ENCODE assay signal across 17 cellular contexts in genomic region chr14:105394714-105395537, GRCh38. TPM values are rescaled to one million over a fixed set of nuclear protein-coding genes. Genes with fewer than 3 reads are reported as not detected.
A peak's percentile ranks its signal among the peaks of the same experiment; 100 is the strongest.
DNase-seq lines count a peak whose midpoint lies in the region; ATAC-seq, FAIRE-seq and TF ChIP-seq lines count a peak whose summit lies in the region.
"Had no signal": no experiment of that assay in that cellular context is flagged by ENCODE, and none has a peak within 500 bp of the region (broad histone marks: within the 10 kb centered on the region; RNA-seq: fewer than 3 reads in every experiment).

No MANE protein-coding gene starts in this region.

- peak overlapping the region in 9 of 11 experiments; percentile 3 to 62 (median 24); a peak in 13 of 22 replicates for H3K9ac ChIP-seq in BLaER1 treated with 17β-estradiol and CSF1 and Interleukin-3, amounts not matched to agents 10 nM and 100 nM
- H3K9ac ChIP-seq in Loucy (ENCODE audit: low read depth, low read length, poor library complexity, severe bottlenecking) = peak overlapping the region; percentile 44
- H3K9ac ChIP-seq in kidney (ENCODE audit: low read length in 2 of 2) = no peak overlapping the region

- peaks cover 0 to 11% (median 0%) of the 10 kb centered on the region in 11 experiments; a peak in 4 of 22 replicates for H3K27me3 ChIP-seq in BLaER1 treated with 17β-estradiol and CSF1 and Interleukin-3, amounts not matched to agents 10 nM and 100 nM
- H3K27me3 ChIP-seq in Loucy (ENCODE audit: insufficient read depth, low read length, poor library complexity, severe bottlenecking) = no peaks in the 10 kb centered on the region

- intact Hi-C loops in kidney (cut with DNase I) = no loop called here

- peaks cover 0 to 2% (median 0%) of the 10 kb centered on the region in 9 donors for H3K9me3 Mint-ChIP-seq in naive thymus-derived CD8-positive, alpha-beta T cell
- H3K9me3 Mint-ChIP-seq: IgD-negative memory B cell had no signal

- H3K27ac Mint-ChIP-seq in naive thymus-derived CD8-positive, alpha-beta T cell = peak overlapping the region in 2 of 10 donors; percentile 10 to 73
- H3K27ac Mint-ChIP-seq: IgD-negative memory B cell had no signal

- no peak for TF ChIP-seq CTCF in Loucy (conservative IDR thresholded peaks at IDR 0.05; ENCODE audit: low read length)
- no peak for TF ChIP-seq CTCF in kidney (IDR thresholded peaks at IDR 0.05; ENCODE audit: borderline replicate concordance, extremely low read depth, insufficient read depth)

- peaks cover 3 to 28% (median 14%) of the 10 kb centered on the region in 4 donors for H3K4me1 Mint-ChIP-seq in naive thymus-derived CD8-positive, alpha-beta T cell

- H3K4me1 ChIP-seq in BLaER1 treated with 17β-estradiol and CSF1 and Interleukin-3, amounts not matched to agents 10 nM and 100 nM = peaks cover 72 to 92% (median 87%) of the 10 kb centered on the region in 10 experiments
- H3K4me1 ChIP-seq in Loucy (ENCODE audit: insufficient read depth, low read length, poor library complexity, severe bottlenecking) (peaks cover 50% of the 10 kb centered on the region), kidney (ENCODE audit: control insufficient read depth in 1 of 2, insufficient read depth in 1 of 2, low read depth in 1 of 2, low read length in 2 of 2) (peaks cover 5 to 13% of the 10 kb centered on the region in 2 donors)

- H3K36me3 Mint-ChIP-seq in naive thymus-derived CD8-positive, alpha-beta T cell = peaks cover 0 to 3% (median 0%) of the 10 kb centered on the region in 3 donors
- H3K36me3 Mint-ChIP-seq: IgD-negative memory B cell had no signal

- peak overlapping the region; percentile 91 to 100 (median 98) for H3K4me2 ChIP-seq in BLaER1 treated with 17β-estradiol and CSF1 and Interleukin-3, amounts not matched to agents 10 nM and 100 nM
- no peak overlapping the region for H3K4me2 ChIP-seq in Loucy (ENCODE audit: low read depth, low read length, poor library complexity, severe bottlenecking)

- no peaks in the 10 kb centered on the region for H3F3A ChIP-seq in Loucy (ENCODE audit: low read depth)

- peak overlapping the region in 2 of 10 donors; percentile 36 to 51 for H3K4me3 Mint-ChIP-seq in naive thymus-derived CD8-positive, alpha-beta T cell

- peaks cover 13% of the 10 kb centered on the region for H3K79me2 ChIP-seq in Loucy (ENCODE audit: insufficient read depth, low read length)

- H3K27ac ChIP-seq in BLaER1 treated with 17β-estradiol and CSF1 and Interleukin-3, amounts not matched to agents 10 nM and 100 nM = peak overlapping the region in 7 of 11 experiments; percentile 3 to 99 (median 27); a peak in 8 of 22 replicates
- no peak overlapping the region for H3K27ac ChIP-seq in kidney (ENCODE audit: low read depth in 2 of 2, low read length in 2 of 2)

- H4K20me1 ChIP-seq in BLaER1 treated with 17β-estradiol and CSF1 and Interleukin-3, amounts not matched to agents 10 nM and 100 nM = peaks cover 0 to 16% (median 1%) of the 10 kb centered on the region in 11 experiments; a peak in 9 of 22 replicates
- peaks cover 6% of the 10 kb centered on the region for H4K20me1 ChIP-seq in Loucy (ENCODE audit: insufficient read depth, low read length, poor library complexity, severe bottlenecking)

- no peaks in the 10 kb centered on the region for H3K9me3 ChIP-seq in BLaER1 treated with 17β-estradiol and CSF1 and Interleukin-3, amounts not matched to agents 10 nM and 100 nM (replicated peaks in 1 of 11)
- H3K9me3 ChIP-seq in Loucy (ENCODE audit: insufficient read depth, low read depth, low read length) = no peaks in the 10 kb centered on the region
- H3K9me3 ChIP-seq in kidney (ENCODE audit: control insufficient read depth in 1 of 2, low read length in 2 of 2) = peaks cover 0 to 2% of the 10 kb centered on the region in 2 donors

- ATAC-seq in naive thymus-derived CD8-positive, alpha-beta T cell = no peak

- DNase-seq in kidney (peak; percentile 60), retina (peak; percentile 44), NCI-H1417 (lab: John Stamatoyannopoulos, UW) (no peak), HuH-7 (ENCODE audit: low spot score) (no peak)
- DNase-seq in naive thymus-derived CD8-positive, alpha-beta T cell = no peak
- DNase-seq: DMS53; NCI-H2107; NCI-H345; NCI-H69; NK-92 treated with Interleukin-12 subunit alpha and Interleukin-12 subunit beta, amount 100 ng/mL, for 24 hours; OCI-M1; RPMI8226 had no signal

- H2AFZ ChIP-seq in Loucy (ENCODE audit: low read length) = no peak overlapping the region

- H3K36me3 ChIP-seq in BLaER1 treated with 17β-estradiol and CSF1 and Interleukin-3, amounts not matched to agents 10 nM and 100 nM = peaks cover 0 to 6% (median under 1%) of the 10 kb centered on the region in 11 experiments; a peak in 4 of 22 replicates
- no peaks in the 10 kb centered on the region for H3K36me3 ChIP-seq in Loucy (ENCODE audit: insufficient read depth, low read length)
- H3K36me3 ChIP-seq in kidney (ENCODE audit: control insufficient read depth in 1 of 2, insufficient read depth in 2 of 2, low read length in 2 of 2) = no peaks in the 10 kb centered on the region

- H3K4me3 ChIP-seq in BLaER1 treated with 17β-estradiol and CSF1 and Interleukin-3, amounts not matched to agents 10 nM and 100 nM = no peak overlapping the region
- H3K4me3 ChIP-seq in Loucy (ENCODE audit: low read length, poor library complexity, severe bottlenecking) = no peak overlapping the region
- no peak overlapping the region for H3K4me3 ChIP-seq in kidney (ENCODE audit: low read length in 2 of 2)

- FAIRE-seq in kidney (lab: Jason Lieb, UNC) = no peak
- FAIRE-seq: H54 had no signal

- H3K9me2 ChIP-seq in Loucy (replicated peaks; ENCODE audit: low read depth, low read length) = no peaks in the 10 kb centered on the region

- H3K27me3 Mint-ChIP-seq in naive thymus-derived CD8-positive, alpha-beta T cell = no peaks in the 10 kb centered on the region
- H3K27me3 Mint-ChIP-seq: IgD-negative memory B cell had no signal

- POLR2A ChIA-PET in naive thymus-derived CD8-positive, alpha-beta T cell (lab: Charles Lee) = interaction anchor here (0.6 kb wide), 1 partner anchor 20 kb away, joined by 3 read pairs; no protein-coding TSS in a partner anchor

RNA-seq across cellular contexts. Expression of gene TEX22, which starts 3.4 kb away (rescaled TPM):
- 3.3 TPM for total RNA-seq in kidney
- 1.5 TPM for polyA plus RNA-seq in kidney (ENCODE audit: insufficient read depth, low read depth, low replicate concordance)
- 1 to 10 TPM; 7.5 to 8.2 TPM for total RNA-seq in naive thymus-derived CD8-positive, alpha-beta T cell
- polyA plus RNA-seq in naive thymus-derived CD8-positive, alpha-beta T cell = under 1 TPM in 2 of 3 donors, not detected in 1; 0.09 to 0.15 TPM
- total RNA-seq: HT-29 had no signal

RNA-seq across cellular contexts. Expression of gene MTA1, which starts 24.7 kb away (rescaled TPM):
- total RNA-seq in kidney = 112 TPM
- 30.4 TPM for polyA plus RNA-seq in kidney (ENCODE audit: insufficient read depth, low read depth, low replicate concordance)
- total RNA-seq in naive thymus-derived CD8-positive, alpha-beta T cell = 100 to 1,000 TPM; 139 to 142 TPM
- polyA plus RNA-seq in naive thymus-derived CD8-positive, alpha-beta T cell = 1 to 10 TPM; 3.1 to 6.5 (median 3.6) TPM

Comparison
In these comparisons a context has a peak if more than half of its experiments do, and no peak if none do; other contexts are left out.
1. H3K27ac ChIP-seq: peak in BLaER1 treated with 17β-estradiol and CSF1 and Interleukin-3, amounts not matched to agents 10 nM and 100 nM (7 of 11); none in kidney (0 of 2).
2. H3K9ac ChIP-seq: peak in BLaER1 treated with 17β-estradiol and CSF1 and Interleukin-3, amounts not matched to agents 10 nM and 100 nM (9 of 11) and Loucy (single experiment); none in kidney (0 of 2).
3. DNase-seq: peak in kidney (single experiment) and retina (single experiment); none in NCI-H1417 (0 of 3), naive thymus-derived CD8-positive, alpha-beta T cell (0 of 10) and HuH-7 (single experiment).